Comparison of ENCODE assay signal across 11 cellular contexts in genomic region chr1:155463865-155464264, GRCh38.
DNase-seq lines count a peak whose midpoint lies in the region; ATAC-seq and TF ChIP-seq lines count a peak whose summit lies in the region.
"Had no signal": no experiment of that assay in that cellular context is flagged by ENCODE, and none has a peak within 500 bp of the region (broad histone marks: within the 10 kb centered on the region; RNA-seq: fewer than 3 reads in every experiment).

No MANE protein-coding gene starts in this region.

- peaks cover 10% of the 10 kb centered on the region for H3K36me3 ChIP-seq in ACC112 (ENCODE audit: insufficient read depth, low read length)

- H3K27me3 ChIP-seq in ACC112 (ENCODE audit: insufficient read depth, low read length): no peaks in the 10 kb centered on the region

- peak overlapping the region; percentile 72 for H3K27ac ChIP-seq in ACC112 (ENCODE audit: low read depth, low read length)

- peaks cover 28% of the 10 kb centered on the region for H3K79me2 ChIP-seq in ACC112 (ENCODE audit: control insufficient read depth, insufficient read depth, low read length, unreplicated experiment)

- H3K4me1 ChIP-seq in ACC112 (ENCODE audit: control insufficient read depth, insufficient read depth, low read length, unreplicated experiment): peaks cover 46% of the 10 kb centered on the region

- H3K4me3 ChIP-seq in ACC112 (ENCODE audit: low read depth, low read length): no peak overlapping the region
- no peak overlapping the region for H3K4me3 ChIP-seq in GM12865 (ENCODE audit: low read depth, low read length)
- H3K4me3 ChIP-seq in astrocyte of the cerebellum (ENCODE audit: low read depth, low read length): no peak overlapping the region

- H2AFZ ChIP-seq in ACC112 (ENCODE audit: low read length, unreplicated experiment): no peak overlapping the region

- no peak for ATAC-seq in GM21526 (IDR thresholded peaks at IDR 0.05; ENCODE audit: low FRiP score, unreplicated experiment)

- in situ Hi-C loops in astrocyte of the cerebellum (cut with HindIII; ENCODE audit: low sequenced_read_pairs): no loop called here

- DNase-seq in GM12865 (ENCODE audit: low read depth) (peak; percentile 23), astrocyte of the cerebellum (ENCODE audit: low read depth) (peak; percentile 34), kidney tubule cell (ENCODE audit: low spot score) (peak; percentile 74), RPMI8226 (no peak), NCI-H2081 treated with DMSO at 0.1 percent for 48 hours (lab: John Stamatoyannopoulos, UW) (no peak), NCI-H1105 (lab: John Stamatoyannopoulos, UW) (no peak)
- DNase-seq: activated effector memory CD4-positive, alpha-beta T cell treated with anti-CD3 and anti-CD28 coated beads, Interleukin-2, amount 50 U/mL, for 16 hours; kidney; NCI-H1417 had no signal

- TF ChIP-seq CTCF in GM12865 (IDR thresholded peaks at IDR 0.05; ENCODE audit: insufficient read depth, low read depth, low read length, missing control alignments) (no peak), astrocyte of the cerebellum (IDR thresholded peaks at IDR 0.05; ENCODE audit: low read depth, low read length, missing control alignments) (no peak)

Comparison
In these comparisons a context has a peak if more than half of its experiments do, and no peak if none do; other contexts are left out.
1. DNase-seq: peak in GM12865 (single experiment), astrocyte of the cerebellum (single experiment) and kidney tubule cell (single experiment); none in RPMI8226 (single experiment), NCI-H2081 treated with DMSO at 0.1 percent for 48 hours (single experiment) and NCI-H1105 (single experiment).